ENCODE assay signal across 12 cellular contexts in the genomic region with DNA sequence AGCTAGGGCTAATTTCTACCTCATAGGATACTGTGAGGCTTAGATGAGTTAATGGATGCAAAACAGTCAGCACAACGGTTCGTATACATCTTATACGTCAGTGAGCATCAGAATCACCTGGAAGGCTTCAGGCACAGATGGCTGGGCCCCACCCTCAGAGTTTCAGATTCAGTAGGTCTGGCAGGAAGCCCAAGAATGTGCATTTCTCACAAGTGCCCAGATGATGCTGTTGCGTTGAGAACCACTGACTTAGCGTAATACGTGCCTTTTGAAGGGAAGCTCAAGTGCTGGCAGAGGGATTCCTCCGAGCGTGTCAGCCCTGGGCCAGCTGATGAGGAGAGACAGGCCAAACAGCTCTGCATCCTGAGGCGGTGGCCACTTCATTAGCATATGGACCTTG.
DNase-seq lines count a peak whose midpoint lies in the region; ATAC-seq and TF ChIP-seq lines count a peak whose summit lies in the region.
"Had no signal": no experiment of that assay in that cellular context is flagged by ENCODE, and none has a peak within 500 bp of the region (broad histone marks: within the 10 kb centered on the region; RNA-seq: fewer than 3 reads in every experiment).

No MANE protein-coding gene starts in this region.

- H3K27me3 Mint-ChIP-seq in activated CD4-positive, alpha-beta T cell treated with anti-CD3 and anti-CD28 coated beads for 36 hours = peaks cover 3% of the 10 kb centered on the region
- H3K27me3 Mint-ChIP-seq in activated CD4-positive, alpha-beta T cell treated with anti-CD3 and anti-CD28 coated beads, Interleukin-2, amount 10 ng/mL, durations not matched to agents 7 days and 5 days = peaks cover 2% of the 10 kb centered on the region

- H3K4me3 ChIP-seq in thyroid gland (replicated peaks in 1 of 3) = no peak overlapping the region

- no peaks in the 10 kb centered on the region for H3K9me3 ChIP-seq in thyroid gland

- peaks cover 25 to 50% of the 10 kb centered on the region in 2 donors for H3K4me1 ChIP-seq in thyroid gland

- no peak for TF ChIP-seq CTCF in thyroid gland (IDR thresholded peaks at IDR 0.05)

- 35 to 64% methylated on average over 8 to 9 of the region's 9 CpGs for WGBS in thyroid gland, 2 donors

- CTCF ChIA-PET in activated CD4-positive, alpha-beta T cell treated with anti-CD3 and anti-CD28 coated beads for 36 hours (lab: Charles Lee) = interaction anchor here (0.6 kb wide), 1 partner anchor 72 kb away, joined by 3 read pairs; no protein-coding TSS in a partner anchor
- CTCF ChIA-PET in activated CD4-positive, alpha-beta T cell treated with anti-CD3 and anti-CD28 coated beads, Interleukin-2, amount 10 ng/mL, durations not matched to agents 7 days and 5 days (lab: Charles Lee) = interaction anchor here (0.8 kb wide), 1 partner anchor 10 kb away, joined by 3 read pairs; no protein-coding TSS in a partner anchor

- ATAC-seq in activated CD4-positive, alpha-beta T cell treated with anti-CD3 and anti-CD28 coated beads for 36 hours = peak; percentile 36
- ATAC-seq in HG02798 (IDR thresholded peaks at IDR 0.05; ENCODE audit: poor library complexity, unreplicated experiment) (peak; percentile 84), HG03139 (IDR thresholded peaks at IDR 0.05; ENCODE audit: unreplicated experiment) (no peak)
- ATAC-seq: HepG2, sciatic nerve had no signal

- H3K36me3 ChIP-seq in thyroid gland = no peaks in the 10 kb centered on the region

- H3K9me3 Mint-ChIP-seq in activated CD4-positive, alpha-beta T cell treated with anti-CD3 and anti-CD28 coated beads for 36 hours (ENCODE audit: low read depth) = no peaks in the 10 kb centered on the region
- H3K9me3 Mint-ChIP-seq in activated CD4-positive, alpha-beta T cell treated with anti-CD3 and anti-CD28 coated beads, Interleukin-2, amount 10 ng/mL, durations not matched to agents 7 days and 5 days = no peaks in the 10 kb centered on the region

- TF ChIP-seq POLR2A in thyroid gland (IDR thresholded peaks at IDR 0.05) = no peak

- H3K27ac Mint-ChIP-seq in activated CD4-positive, alpha-beta T cell treated with anti-CD3 and anti-CD28 coated beads for 36 hours = no peak overlapping the region
- no peak overlapping the region for H3K27ac Mint-ChIP-seq in activated CD4-positive, alpha-beta T cell treated with anti-CD3 and anti-CD28 coated beads, Interleukin-2, amount 10 ng/mL, durations not matched to agents 7 days and 5 days

- no peaks in the 10 kb centered on the region for H3K4me1 Mint-ChIP-seq in activated CD4-positive, alpha-beta T cell treated with anti-CD3 and anti-CD28 coated beads for 36 hours
- H3K4me1 Mint-ChIP-seq in activated CD4-positive, alpha-beta T cell treated with anti-CD3 and anti-CD28 coated beads, Interleukin-2, amount 10 ng/mL, durations not matched to agents 7 days and 5 days = no peaks in the 10 kb centered on the region

- intact Hi-C loops in activated CD4-positive, alpha-beta T cell treated with anti-CD3 and anti-CD28 coated beads for 36 hours (cut with DNase I, micrococcal nuclease) = no loop called here
- intact Hi-C loops in thyroid gland (cut with DNase I) = no loop called here

- H3K27me3 ChIP-seq in thyroid gland = no peaks in the 10 kb centered on the region

- no peaks in the 10 kb centered on the region for H3K36me3 Mint-ChIP-seq in activated CD4-positive, alpha-beta T cell treated with anti-CD3 and anti-CD28 coated beads for 36 hours (ENCODE audit: low read depth)
- H3K36me3 Mint-ChIP-seq in activated CD4-positive, alpha-beta T cell treated with anti-CD3 and anti-CD28 coated beads, Interleukin-2, amount 10 ng/mL, durations not matched to agents 7 days and 5 days (ENCODE audit: low read depth) = no peaks in the 10 kb centered on the region

- DNase-seq in activated CD4-positive, alpha-beta T cell treated with anti-CD3 and anti-CD28 coated beads for 36 hours = peak; percentile 9
- no peak for DNase-seq in activated CD4-positive, alpha-beta T cell treated with anti-CD3 and anti-CD28 coated beads, Interleukin-2, amount 10 ng/mL, durations not matched to agents 7 days and 5 days
- DNase-seq in NCI-H1105 (lab: John Stamatoyannopoulos, UW) (peak; percentile 8), thyroid gland (peak; percentile 88 to 92), GOT3 (lab: John Stamatoyannopoulos, UW) (no peak), 8988T (no peak)
- DNase-seq: activated CD4-positive, alpha-beta T cell treated with anti-CD3 and anti-CD28 coated beads, Interleukin-2, amount 50 U/mL, for 4 hours; GDM1 had no signal

- POLR2A ChIA-PET in activated CD4-positive, alpha-beta T cell treated with anti-CD3 and anti-CD28 coated beads for 36 hours (lab: Charles Lee) = no interaction called here
- POLR2A ChIA-PET in activated CD4-positive, alpha-beta T cell treated with anti-CD3 and anti-CD28 coated beads, Interleukin-2, amount 10 ng/mL, durations not matched to agents 7 days and 5 days (lab: Charles Lee) = no interaction called here

- peak overlapping the region; percentile 21 to 93 (median 90) for H3K27ac ChIP-seq in thyroid gland

- no peak overlapping the region for H3K4me3 Mint-ChIP-seq in activated CD4-positive, alpha-beta T cell treated with anti-CD3 and anti-CD28 coated beads for 36 hours
- H3K4me3 Mint-ChIP-seq in activated CD4-positive, alpha-beta T cell treated with anti-CD3 and anti-CD28 coated beads, Interleukin-2, amount 10 ng/mL, durations not matched to agents 7 days and 5 days = no peak overlapping the region

Comparison
In these comparisons a context has a peak if more than half of its experiments do, and no peak if none do; other contexts are left out.
1. DNase-seq: peak in activated CD4-positive, alpha-beta T cell treated with anti-CD3 and anti-CD28 coated beads for 36 hours (single experiment), NCI-H1105 (single experiment) and thyroid gland (2 of 2); none in activated CD4-positive, alpha-beta T cell treated with anti-CD3 and anti-CD28 coated beads, Interleukin-2, amount 10 ng/mL, durations not matched to agents 7 days and 5 days (single experiment), GOT3 (single experiment) and 8988T (single experiment).